In the genomic region with DNA sequence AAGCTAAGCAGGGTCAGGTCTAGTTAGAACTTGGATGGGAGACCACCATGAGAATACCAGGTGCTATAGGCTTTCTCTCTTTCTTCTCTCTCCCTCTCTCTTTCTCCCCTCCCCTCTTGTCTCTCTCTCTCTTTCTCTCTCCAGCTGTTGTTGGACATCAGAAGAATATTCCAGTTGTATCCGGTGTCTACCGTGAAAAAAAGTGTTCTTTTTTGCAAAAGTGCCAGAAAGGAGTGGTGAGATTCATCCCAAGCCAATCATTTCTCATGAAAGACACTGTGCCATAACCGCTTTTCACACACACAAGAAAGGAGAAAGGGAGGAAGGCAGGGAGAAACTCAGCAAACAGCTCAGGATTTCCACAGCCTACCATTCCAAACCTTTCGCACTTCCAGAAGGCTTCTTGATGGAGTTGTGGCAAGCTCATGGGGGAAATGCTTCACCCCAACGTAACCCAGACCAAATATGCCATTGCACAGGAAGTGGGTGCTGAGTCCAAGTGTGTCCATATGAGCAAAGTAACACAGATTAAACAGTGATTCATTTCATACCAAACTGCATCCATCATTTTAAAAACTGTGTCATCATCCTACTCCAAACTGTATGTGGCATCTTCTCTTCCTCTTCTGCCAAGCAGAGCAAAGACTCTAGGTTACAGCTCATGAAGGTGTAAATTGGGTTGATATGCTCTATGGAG, we compare ENCODE assay signal across 11 cellular contexts.
A peak's percentile ranks its signal among the peaks of the same experiment; 100 is the strongest.
DNase-seq lines count a peak whose midpoint lies in the region; TF ChIP-seq lines count a peak whose summit lies in the region.
"Had no signal": no experiment of that assay in that cellular context is flagged by ENCODE, and none has a peak within 500 bp of the region (broad histone marks: within the 10 kb centered on the region; RNA-seq: fewer than 3 reads in every experiment).

No MANE protein-coding gene starts in this region.

- H3K36me3 Mint-ChIP-seq in MCF 10A (ENCODE audit: insufficient read depth, unreplicated experiment), result peaks cover 31% of the 10 kb centered on the region
- H3K36me3 Mint-ChIP-seq: activated naive CD4-positive, alpha-beta T cell treated with anti-CD3 and anti-CD28 coated beads, Interleukin-2, amount 50 U/mL, for 72 hours had no signal

- peak overlapping the region; percentile 50 for H3K4me3 Mint-ChIP-seq in MCF 10A (ENCODE audit: unreplicated experiment)
- H3K4me3 Mint-ChIP-seq: T-helper 1 cell treated with Interleukin-12 subunit alpha and Interleukin-12 subunit beta and Interleukin-4 antibody, amounts not matched to agents 30 μg/mL and 1 μg/mL, for 36 hours had no signal

- intact Hi-C loops in MCF 10A (cut with micrococcal nuclease), result loop anchor here (5.0 kb wide), 1 partner anchor 152 kb away; no protein-coding TSS in a partner anchor
- intact Hi-C loops in breast epithelium (cut with DNase I; ENCODE audit: low total_unique reads), result no loop called here
- intact Hi-C loops in thyroid gland (cut with DNase I), result no loop called here
- intact Hi-C loops in tibial artery (cut with DNase I; ENCODE audit: low total_unique reads), result no loop called here

- H3K36me3 ChIP-seq in breast epithelium (no peaks in the 10 kb centered on the region), thyroid gland (no peaks in the 10 kb centered on the region), tibial artery (no peaks in the 10 kb centered on the region)
- H3K36me3 ChIP-seq: BE2C had no signal

- peak overlapping the region in 1 of 2 donors; percentile 29 for H3K27ac ChIP-seq in breast epithelium
- peak overlapping the region; percentile 24 to 65 (median 60) for H3K27ac ChIP-seq in thyroid gland
- peak overlapping the region in 1 of 2 donors; percentile 18 for H3K27ac ChIP-seq in tibial artery

- H3K27me3 ChIP-seq in breast epithelium (no peaks in the 10 kb centered on the region), thyroid gland (no peaks in the 10 kb centered on the region), tibial artery (no peaks in the 10 kb centered on the region)
- H3K27me3 ChIP-seq: BE2C had no signal

- H3K4me3 ChIP-seq in breast epithelium (no peak overlapping the region), thyroid gland (replicated peaks in 1 of 3) (no peak overlapping the region), tibial artery (no peak overlapping the region)

- H3K4me1 Mint-ChIP-seq in MCF 10A (ENCODE audit: insufficient read depth, unreplicated experiment), result peaks cover 60% of the 10 kb centered on the region

- TF ChIP-seq CTCF in MCF 10A (IDR thresholded peaks at IDR 0.05; ENCODE audit: unreplicated experiment), result no peak
- TF ChIP-seq CTCF in breast epithelium (IDR thresholded peaks at IDR 0.05), result no peak
- no peak for TF ChIP-seq CTCF in thyroid gland (IDR thresholded peaks at IDR 0.05)
- TF ChIP-seq CTCF in tibial artery (IDR thresholded peaks at IDR 0.05), result no peak

- no peaks in the 10 kb centered on the region for H3K9me3 Mint-ChIP-seq in MCF 10A (ENCODE audit: unreplicated experiment)
- H3K9me3 Mint-ChIP-seq: activated naive CD4-positive, alpha-beta T cell treated with anti-CD3 and anti-CD28 coated beads, Interleukin-2, amount 50 U/mL, for 72 hours; T-helper 1 cell treated with Interleukin-12 subunit alpha and Interleukin-12 subunit beta and Interleukin-4 antibody, amounts not matched to agents 30 μg/mL and 1 μg/mL, for 36 hours had no signal

- CTCF ChIA-PET in MCF 10A (lab: Yijun Ruan, JAX), result interaction anchor here (0.7 to 5.4 kb wide), 5 partner anchors 12 to 223 kb away, joined by 3 to 48 read pairs (median 5); partner anchors contain the start of gene APBB2

- no peaks in the 10 kb centered on the region for H3K9me3 ChIP-seq in breast epithelium
- no peaks in the 10 kb centered on the region for H3K9me3 ChIP-seq in thyroid gland
- H3K9me3 ChIP-seq in tibial artery, result no peaks in the 10 kb centered on the region
- H3K9me3 ChIP-seq: BE2C had no signal

- POLR2A ChIA-PET in MCF 10A (lab: Yijun Ruan, JAX), result interaction anchor here (0.5 to 1.6 kb wide), 14 partner anchors 12 to 224 kb away, joined by 3 to 6 read pairs (median 3); partner anchors contain the start of gene APBB2

- H3K27ac Mint-ChIP-seq in MCF 10A (ENCODE audit: low read depth, unreplicated experiment), result peak overlapping the region; percentile 93
- H3K27ac Mint-ChIP-seq: activated naive CD4-positive, alpha-beta T cell treated with anti-CD3 and anti-CD28 coated beads, Interleukin-2, amount 50 U/mL, for 72 hours; T-helper 1 cell treated with Interleukin-12 subunit alpha and Interleukin-12 subunit beta and Interleukin-4 antibody, amounts not matched to agents 30 μg/mL and 1 μg/mL, for 36 hours had no signal

- peak; percentile 90 for DNase-seq in MCF 10A (ENCODE audit: unreplicated experiment)
- no peak for DNase-seq in breast epithelium (ENCODE audit: low spot score in 2 of 2)
- peak; percentile 94 for DNase-seq in RPMI7951 (ENCODE audit: low read depth)
- peak; percentile 92 for DNase-seq in fibroblast of the conjunctiva (ENCODE audit: low read depth)
- no peak for DNase-seq in thyroid gland
- no peak for DNase-seq in tibial artery
- DNase-seq in nucleus accumbens (lab: John Stamatoyannopoulos, UW), result no peak
- DNase-seq in DMS114 treated with DMSO at 0.1 percent for 48 hours (lab: John Stamatoyannopoulos, UW; ENCODE audit: unreplicated experiment), result no peak
- DNase-seq: BE2C had no signal

- WGBS in thyroid gland, 2 donors, result 82 to 87% methylated on average over 5 of the region's 5 CpGs

- TSS peak; percentile 74 for BruUV-seq in MCF 10A (replicated peaks; lab: Mats Ljungman, UMichigan)

- TF ChIP-seq POLR2A in breast epithelium (IDR thresholded peaks at IDR 0.05) (no peak), thyroid gland (IDR thresholded peaks at IDR 0.05) (no peak)

- no peaks in the 10 kb centered on the region for H3K4me1 ChIP-seq in breast epithelium
- H3K4me1 ChIP-seq in thyroid gland, result peaks cover 51 to 68% of the 10 kb centered on the region in 2 donors
- H3K4me1 ChIP-seq in tibial artery, result peaks cover 0 to 53% (median 19%) of the 10 kb centered on the region in 4 donors
- H3K4me1 ChIP-seq: BE2C had no signal

- H3K27me3 Mint-ChIP-seq in MCF 10A (ENCODE audit: insufficient read depth, unreplicated experiment), result no peaks in the 10 kb centered on the region

Comparison
In these comparisons a context has a peak if more than half of its experiments do, and no peak if none do; other contexts are left out.
1. DNase-seq: peak in MCF 10A (single experiment), RPMI7951 (single experiment) and fibroblast of the conjunctiva (single experiment); none in breast epithelium (0 of 2), thyroid gland (0 of 2), tibial artery (0 of 2), nucleus accumbens (0 of 56) and DMS114 treated with DMSO at 0.1 percent for 48 hours (single experiment).